8 cellular contexts compared by ENCODE assay signal in the genomic region with DNA sequence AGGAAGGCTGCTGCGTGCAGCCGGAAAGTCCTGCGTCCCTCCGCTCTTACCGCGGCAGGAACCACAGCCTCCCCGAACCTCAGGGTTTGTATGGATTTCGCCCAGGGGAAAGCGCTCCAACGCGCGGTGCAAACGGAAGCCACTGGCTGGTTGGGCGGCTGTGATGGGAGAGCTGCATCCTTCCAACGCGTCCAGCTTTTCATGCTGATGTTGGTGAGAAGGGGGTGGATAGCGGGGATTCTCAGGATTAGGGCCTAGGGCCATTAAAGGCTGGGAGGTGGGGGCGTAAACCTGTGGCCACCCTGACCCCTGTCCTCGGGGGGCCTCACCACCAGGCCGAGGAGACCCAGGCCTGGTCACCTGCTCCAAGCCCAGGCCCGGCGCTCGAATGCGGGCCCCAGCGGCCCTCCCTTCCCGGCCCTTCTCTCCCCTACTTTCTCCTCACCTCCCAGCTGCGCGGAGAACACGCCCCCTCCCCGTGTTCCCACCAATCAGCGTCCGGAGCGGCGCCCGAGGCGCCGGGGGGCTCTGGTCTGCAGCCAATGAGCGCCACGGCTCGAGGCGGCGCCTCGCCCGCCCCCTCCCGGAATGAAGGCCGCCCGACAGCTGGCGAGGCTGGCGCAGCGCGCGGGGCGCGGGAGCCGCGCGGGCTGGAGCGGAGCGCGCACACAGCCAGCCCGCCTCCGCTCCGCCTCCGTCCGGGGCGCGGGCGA. TPM values are rescaled to one million over a fixed set of nuclear protein-coding genes. Genes with fewer than 3 reads are reported as not detected.
DNase-seq lines count a peak whose midpoint lies in the region; ATAC-seq, FAIRE-seq and TF ChIP-seq lines count a peak whose summit lies in the region.

No MANE protein-coding gene starts in this region.

- POLR2A ChIA-PET in endothelial cell of umbilical vein (lab: Charles Lee) = no interaction called here

- dilution Hi-C loops in endothelial cell of umbilical vein (cut with MboI; ENCODE audit: extremely low pct_ligation_motif_present, low sequenced_read_pairs) = no loop called here

- no peaks in the 10 kb centered on the region for H3K9me3 ChIP-seq in endothelial cell of umbilical vein (replicated peaks; ENCODE audit: control insufficient read depth, insufficient read depth, low read length)

- peak; percentile 89 for FAIRE-seq in endothelial cell of umbilical vein (lab: Jason Lieb, UNC)

- intact Hi-C loops in endothelial cell of umbilical vein (cut with micrococcal nuclease) = loop anchor here (1.0 to 5.0 kb wide), 4 partner anchors 75 to 460 kb away; partner anchors contain the start of genes CACUL1 and DENND10

- ATAC-seq in GM19372 (IDR thresholded peaks at IDR 0.05; ENCODE audit: low read depth, unreplicated experiment) = peak; percentile 56
- peak; percentile 52 for ATAC-seq in HG03520 (IDR thresholded peaks at IDR 0.05; ENCODE audit: unreplicated experiment)

- H3K4me1 ChIP-seq in endothelial cell of umbilical vein (ENCODE audit: control insufficient read depth, extremely low read depth, insufficient read depth, low read length) = peaks cover 8% of the 10 kb centered on the region

- H3K9ac ChIP-seq in endothelial cell of umbilical vein (replicated peaks; ENCODE audit: extremely low read depth, insufficient read depth, low read length) = no peak overlapping the region

- H3K4me2 ChIP-seq in endothelial cell of umbilical vein (ENCODE audit: insufficient read depth, low read length) = peak overlapping the region; percentile 38

- peak overlapping the region in 1 of 3 experiments; percentile 37 for H3K4me3 ChIP-seq in endothelial cell of umbilical vein (replicated peaks in 1 of 3; ENCODE audit: insufficient read depth in 1 of 3, low read depth in 1 of 3, low read length in 3 of 3)

- DNase-seq in C1 segment of cervical spinal cord (lab: John Stamatoyannopoulos, UW) (peak; percentile 20 to 87 (median 72)), NOMO-1 (lab: John Stamatoyannopoulos, UW; ENCODE audit: unreplicated experiment in 2 of 2) (peak; percentile 80 to 86), activated T-cell treated with anti-CD3 and anti-CD28 coated beads for 1 hour (ENCODE audit: low read depth) (peak; percentile 70), endothelial cell of umbilical vein (ENCODE audit: low read depth, low spot score) (peak; percentile 87), middle frontal gyrus (ENCODE audit: extremely low spot score, low spot score) (peak; percentile 79)
- DNase-seq in stimulated activated CD8-positive, alpha-beta memory T cell treated with anti-CD3 and anti-CD28 coated beads, Interleukin-15, amount 100 ng/mL, for 4 hours (ENCODE audit: low read depth in 2 of 2) = peak; percentile 70 to 73

- CTCF ChIA-PET in endothelial cell of umbilical vein (lab: Charles Lee) = interaction anchor here (1.1 kb wide), 1 partner anchor 275 kb away, joined by 3 read pairs; no protein-coding TSS in a partner anchor

- H3K36me3 ChIP-seq in endothelial cell of umbilical vein (ENCODE audit: control insufficient read depth in 2 of 2, extremely low read depth in 1 of 2, insufficient read depth in 2 of 2, low read length in 2 of 2) = peaks cover 0 to 3% of the 10 kb centered on the region in 2 experiments

- H2AFZ ChIP-seq in endothelial cell of umbilical vein (ENCODE audit: low read depth, low read length) = no peak overlapping the region

- no peaks in the 10 kb centered on the region for H3K27me3 ChIP-seq in endothelial cell of umbilical vein (ENCODE audit: control insufficient read depth in 2 of 2, insufficient read depth in 2 of 2, low read length in 2 of 2)

- no peak overlapping the region for H3K27ac ChIP-seq in endothelial cell of umbilical vein (ENCODE audit: insufficient read depth, low read depth, low read length)

- peaks cover 3% of the 10 kb centered on the region for H4K20me1 ChIP-seq in endothelial cell of umbilical vein (replicated peaks; ENCODE audit: control insufficient read depth, extremely low read depth, insufficient read depth, low read length)

- no peak for TF ChIP-seq POLR2A in endothelial cell of umbilical vein (IDR thresholded peaks at IDR 0.05; ENCODE audit: low read depth, low read length)

- peak; percentile 4 to 38 for TF ChIP-seq CTCF in endothelial cell of umbilical vein (IDR thresholded peaks at IDR 0.05; ENCODE audit: extremely low read depth in 1 of 2, insufficient read depth in 1 of 2, low read depth in 1 of 2, low read length in 2 of 2)

- H3K79me2 ChIP-seq in endothelial cell of umbilical vein (ENCODE audit: control insufficient read depth, insufficient read depth, low read length) = no peaks in the 10 kb centered on the region

- H3K9me1 ChIP-seq in endothelial cell of umbilical vein (replicated peaks; ENCODE audit: control insufficient read depth, extremely low read depth, insufficient read depth, low read length) = no peaks in the 10 kb centered on the region

- BruUV-seq in endothelial cell of umbilical vein (replicated peaks; lab: Mats Ljungman, UMichigan) = no TSS peak

TF ChIP-seq in endothelial cell of umbilical vein, 7 proteins besides CTCF, POLR2A, EP300 and RAD21:
- TF ChIP-seq FOS (IDR thresholded peaks at IDR 0.05; ENCODE audit: borderline replicate concordance, insufficient read depth, low read length) = no peak
- no peak for TF ChIP-seq POLR2AphosphoS5 (IDR thresholded peaks at IDR 0.05; ENCODE audit: insufficient read depth, low read depth, low read length)
- no peak for TF ChIP-seq MAX (IDR thresholded peaks at IDR 0.05; ENCODE audit: insufficient read depth, insufficient read length)
- TF ChIP-seq GATA2 (IDR thresholded peaks at IDR 0.05; ENCODE audit: insufficient read depth, insufficient read length, low read depth, low read length) = no peak
- no peak for TF ChIP-seq MYC (IDR thresholded peaks at IDR 0.05; ENCODE audit: low read depth, low read length)
- TF ChIP-seq EZH2 (IDR thresholded peaks at IDR 0.05; ENCODE audit: borderline replicate concordance, low read depth, low read length, severe bottlenecking) = no peak
- no peak for TF ChIP-seq JUN (IDR thresholded peaks at IDR 0.05; ENCODE audit: borderline replicate concordance, insufficient read depth, insufficient read length, low read depth)

RNA-seq across cellular contexts. Expression of gene NANOS1, which starts 0.5 kb away (rescaled TPM):
- total RNA-seq in endothelial cell of umbilical vein = 0.40 and 0.76 TPM in 2 replicates
- 0.29 and 0.30 TPM in 2 replicates for polyA plus RNA-seq in endothelial cell of umbilical vein
- 0.30 and 0.45 TPM in 2 replicates for polyA plus RNA-seq in endothelial cell of umbilical vein (2011; cell fraction: cytosol; rRNA removed)
- 0.08 and 0.22 TPM in 2 replicates for polyA plus RNA-seq in endothelial cell of umbilical vein (2011; cell fraction: nucleus; rRNA removed)
- 0.18 and 0.20 TPM in 2 replicates for polyA plus RNA-seq in endothelial cell of umbilical vein (2012)
- polyA minus RNA-seq in endothelial cell of umbilical vein = 0.12 TPM in 1 of 2 replicates, not detected in the other
- polyA minus RNA-seq in endothelial cell of umbilical vein (2011; cell fraction: cytosol; rRNA and poly(A)+ RNA removed) = 3.5 TPM
- 0.14 and 0.24 TPM in 2 replicates for polyA minus RNA-seq in endothelial cell of umbilical vein (2011; cell fraction: nucleus; rRNA and poly(A)+ RNA removed)

RNA-seq across cellular contexts. Expression of gene EIF3A, which starts 51.6 kb away (rescaled TPM):
- total RNA-seq in endothelial cell of umbilical vein = 149 and 159 TPM in 2 replicates
- polyA plus RNA-seq in endothelial cell of umbilical vein = 11.7 and 27.6 TPM in 2 replicates
- polyA plus RNA-seq in endothelial cell of umbilical vein (2011; cell fraction: cytosol; rRNA removed) = 37.3 and 40.8 TPM in 2 replicates
- polyA plus RNA-seq in endothelial cell of umbilical vein (2011; cell fraction: nucleus; rRNA removed) = 57.0 and 60.2 TPM in 2 replicates
- 135 and 150 TPM in 2 replicates for polyA plus RNA-seq in endothelial cell of umbilical vein (2012)
- polyA minus RNA-seq in endothelial cell of umbilical vein = 78.0 and 82.1 TPM in 2 replicates
- polyA minus RNA-seq in endothelial cell of umbilical vein (2011; cell fraction: cytosol; rRNA and poly(A)+ RNA removed) = 60.1 TPM
- polyA minus RNA-seq in endothelial cell of umbilical vein (2011; cell fraction: nucleus; rRNA and poly(A)+ RNA removed) = 80.1 and 122 TPM in 2 replicates
